Comparison of ENCODE assay signal across 12 cellular contexts in genomic region chrX:154724999-154725756, GRCh38. TPM values are rescaled to one million over a fixed set of nuclear protein-coding genes. Genes with fewer than 3 reads are reported as not detected.
DNase-seq lines count a peak whose midpoint lies in the region; ATAC-seq and TF ChIP-seq lines count a peak whose summit lies in the region.
"Had no signal": no experiment of that assay in that cellular context is flagged by ENCODE, and none has a peak within 500 bp of the region (broad histone marks: within the 10 kb centered on the region; RNA-seq: fewer than 3 reads in every experiment).

No MANE protein-coding gene starts in this region.

- dilution Hi-C loops in IMR-90 (cut with HindIII; ENCODE audit: low sequenced_read_pairs, unreplicated experiment): no loop called here

- no peak overlapping the region for H4K8ac ChIP-seq in IMR-90 (ENCODE audit: low read depth in 2 of 2, low read length in 2 of 2)

- H3K4me1 Mint-ChIP-seq in chondrocyte (ENCODE audit: low read depth) (peaks cover 35% of the 10 kb centered on the region), Calu3 (ENCODE audit: low read depth, unreplicated experiment) (no peaks in the 10 kb centered on the region)

- no peak overlapping the region for H2AFZ ChIP-seq in IMR-90 (replicated peaks; ENCODE audit: low read length, poor library complexity)

- H3K14ac ChIP-seq in IMR-90 (replicated peaks; ENCODE audit: low read depth, low read length): no peak overlapping the region; the same call in 1 of the 2 replicates

- H3K4ac ChIP-seq in IMR-90 (ENCODE audit: low read depth, low read length): no peak overlapping the region

- H4K91ac ChIP-seq in IMR-90 (ENCODE audit: insufficient read depth, low read depth, low read length): no peak overlapping the region

- H3K4me3 ChIP-seq in IMR-90 (ENCODE audit: insufficient read depth, low read depth, low read length): no peak overlapping the region
- no peak overlapping the region for H3K4me3 ChIP-seq in upper lobe of right lung
- H3K4me3 ChIP-seq: esophagus squamous epithelium, tibial nerve had no signal

- H3K23ac ChIP-seq in IMR-90 (ENCODE audit: low read depth, low read length): no peak overlapping the region

- H3K27me3 Mint-ChIP-seq in chondrocyte (ENCODE audit: low read depth): no peaks in the 10 kb centered on the region
- peaks cover 56% of the 10 kb centered on the region for H3K27me3 Mint-ChIP-seq in Calu3 (ENCODE audit: unreplicated experiment)

- in situ Hi-C loops in IMR-90 (cut with MboI; ENCODE audit: low sequenced_read_pairs): loop anchor here (25.0 kb wide), 1 partner anchor 138 kb away; the partner anchor contains the start of gene CTAG1A

- no peak overlapping the region for H3K9ac ChIP-seq in IMR-90 (ENCODE audit: low read depth, low read length)

- peaks cover 6% of the 10 kb centered on the region; the same call in 1 of the 2 replicates for H3K9me1 ChIP-seq in IMR-90 (ENCODE audit: insufficient read depth, low read length)

- POLR2A ChIA-PET in IMR-90 (lab: Charles Lee; ENCODE audit: unreplicated experiment): interaction anchor here (0.6 to 0.7 kb wide), 2 partner anchors 13 to 266 kb away, joined by 3 to 6 read pairs; no protein-coding TSS in a partner anchor

- CTCF ChIA-PET in IMR-90 (lab: Yijun Ruan, JAX): interaction anchor here (0.6 to 0.8 kb wide), 2 partner anchors 9 to 24 kb away, joined by 3 read pairs; no protein-coding TSS in a partner anchor
- CTCF ChIA-PET in Calu3 (lab: Charles Lee): interaction anchor here (1.5 kb wide), 1 partner anchor 24 kb away, joined by 5 read pairs; no protein-coding TSS in a partner anchor

- H3K27me3 ChIP-seq in IMR-90 (ENCODE audit: control insufficient read depth, insufficient read depth, low read length) (no peaks in the 10 kb centered on the region), upper lobe of right lung (no peaks in the 10 kb centered on the region)
- H3K27me3 ChIP-seq: esophagus squamous epithelium, tibial nerve had no signal

- H3K4me3 Mint-ChIP-seq in chondrocyte (ENCODE audit: unreplicated experiment): no peak overlapping the region
- no peak overlapping the region for H3K4me3 Mint-ChIP-seq in Calu3 (ENCODE audit: low read depth, unreplicated experiment)

- no peaks in the 10 kb centered on the region for H4K20me1 ChIP-seq in IMR-90 (ENCODE audit: insufficient read depth, low read length)

- H3K9me3 ChIP-seq in IMR-90 (ENCODE audit: control insufficient read depth, insufficient read depth, low read length): no peaks in the 10 kb centered on the region
- no peaks in the 10 kb centered on the region for H3K9me3 ChIP-seq in upper lobe of right lung
- H3K9me3 ChIP-seq: esophagus squamous epithelium, tibial nerve had no signal

- H3K79me1 ChIP-seq in IMR-90 (ENCODE audit: low read depth in 1 of 2, low read length in 2 of 2): 0 out of 4 replicates have a peak, but pooled peaks cover 0 to 3% of the 10 kb centered on the region in 2 experiments

- H4K5ac ChIP-seq in IMR-90 (ENCODE audit: low read depth, low read length): no peak overlapping the region

- H3K36me3 ChIP-seq in IMR-90 (ENCODE audit: control insufficient read depth, insufficient read depth, low read length) (no peaks in the 10 kb centered on the region), upper lobe of right lung (no peaks in the 10 kb centered on the region)
- H3K36me3 ChIP-seq: esophagus squamous epithelium, tibial nerve had no signal

- peaks cover 0 to 4% of the 10 kb centered on the region in 2 donors for H3K9me3 Mint-ChIP-seq in activated naive CD4-positive, alpha-beta T cell treated with anti-CD3 and anti-CD28 coated beads, Interleukin-2, amount 50 U/mL, for 72 hours
- peaks cover 13% of the 10 kb centered on the region for H3K9me3 Mint-ChIP-seq in chondrocyte (ENCODE audit: low read depth)
- H3K9me3 Mint-ChIP-seq in Calu3 (ENCODE audit: low read depth, unreplicated experiment): no peaks in the 10 kb centered on the region

- H3K56ac ChIP-seq in IMR-90 (ENCODE audit: extremely low read depth, insufficient read depth, low read length): no peak overlapping the region

- H2BK20ac ChIP-seq in IMR-90 (ENCODE audit: low read depth, low read length): no peak overlapping the region

- H2BK5ac ChIP-seq in IMR-90 (ENCODE audit: low read depth, low read length, poor library complexity, severe bottlenecking): no peak overlapping the region

- TF ChIP-seq CTCF in IMR-90 (conservative IDR thresholded peaks at IDR 0.05; ENCODE audit: low read depth, low read length): no peak
- peak; percentile 18 for TF ChIP-seq CTCF in chondrocyte (IDR thresholded peaks at IDR 0.05)
- no peak for TF ChIP-seq CTCF in upper lobe of right lung (IDR thresholded peaks at IDR 0.05)
- TF ChIP-seq CTCF in Calu3 (IDR thresholded peaks at IDR 0.05; ENCODE audit: unreplicated experiment): no peak

- peak overlapping the region in 1 of 2 donors; percentile 65 for H3K27ac Mint-ChIP-seq in activated naive CD4-positive, alpha-beta T cell treated with anti-CD3 and anti-CD28 coated beads, Interleukin-2, amount 50 U/mL, for 72 hours
- H3K27ac Mint-ChIP-seq in chondrocyte (ENCODE audit: unreplicated experiment): no peak overlapping the region
- no peak overlapping the region for H3K27ac Mint-ChIP-seq in Calu3 (ENCODE audit: unreplicated experiment)

- no peak overlapping the region for H2BK15ac ChIP-seq in IMR-90 (ENCODE audit: low read depth, low read length)

- peaks cover 0 to 11% of the 10 kb centered on the region in 2 donors for H3K36me3 Mint-ChIP-seq in activated naive CD4-positive, alpha-beta T cell treated with anti-CD3 and anti-CD28 coated beads, Interleukin-2, amount 50 U/mL, for 72 hours
- H3K36me3 Mint-ChIP-seq in chondrocyte (ENCODE audit: low read depth): no peaks in the 10 kb centered on the region
- no peaks in the 10 kb centered on the region for H3K36me3 Mint-ChIP-seq in Calu3 (ENCODE audit: insufficient read depth, unreplicated experiment)

- H3K4me1 ChIP-seq in IMR-90 (ENCODE audit: control insufficient read depth, insufficient read depth, low read length): peaks cover 20% of the 10 kb centered on the region
- peaks cover 35% of the 10 kb centered on the region for H3K4me1 ChIP-seq in upper lobe of right lung

- no peak overlapping the region for H2AK5ac ChIP-seq in IMR-90 (ENCODE audit: low read depth, low read length)

- DNase-seq in activated naive CD4-positive, alpha-beta T cell treated with anti-CD3 and anti-CD28 coated beads, Interleukin-2, amount 50 U/mL, for 72 hours (ENCODE audit: low spot score in 2 of 2): no peak
- no peak for DNase-seq in activated naive CD4-positive, alpha-beta T cell treated with anti-CD3 and anti-CD28 coated beads, Interleukin-2, amount 50 U/mL, for 16 hours
- DNase-seq in IMR-90 (no peak), chondrocyte (ENCODE audit: low spot score) (no peak), upper lobe of right lung (no peak), activated gamma-delta T cell treated with Interleukin-2 at 50 U/mL for 16 hours (no peak), Ammon's horn (ENCODE audit: low spot score) (no peak), Calu3 (no peak)
- DNase-seq: esophagus squamous epithelium, Karpas-422 had no signal

- intact Hi-C loops in IMR-90 (cut with micrococcal nuclease): no loop called here
- intact Hi-C loops in upper lobe of right lung (cut with DNase I): no loop called here
- intact Hi-C loops in Calu3 (cut with micrococcal nuclease; ENCODE audit: unreplicated experiment): no loop called here

- H2BK120ac ChIP-seq in IMR-90 (ENCODE audit: low read depth, low read length): no peak overlapping the region

- BruUV-seq in IMR-90 (replicated peaks; lab: Mats Ljungman, UMichigan) (no TSS peak), Calu3 (replicated peaks; lab: Mats Ljungman, UMichigan) (no TSS peak)

- TF ChIP-seq POLR2A in IMR-90 (IDR thresholded peaks at IDR 0.05; ENCODE audit: low read depth, low read length): no peak

- no peak for TF ChIP-seq RAD21 in IMR-90 (IDR thresholded peaks at IDR 0.05; ENCODE audit: low read length)

- no peak overlapping the region for H3K18ac ChIP-seq in IMR-90 (ENCODE audit: low read depth, low read length)

- H2AK9ac ChIP-seq in IMR-90 (replicated peaks; ENCODE audit: low read depth, low read length, poor library complexity): no peak overlapping the region

- WGBS in IMR-90 (ENCODE audit: extremely low coverage in 2 of 2, insufficient read length in 1 of 2), 2 experiments: no CpG with 5 or more reads among the region's 2 CpGs

- H3K27ac ChIP-seq in IMR-90 (ENCODE audit: insufficient read depth, low read length) (no peak overlapping the region), upper lobe of right lung (peak overlapping the region; percentile 6)
- H3K27ac ChIP-seq: tibial nerve had no signal

- no peak overlapping the region for H3K4me2 ChIP-seq in IMR-90 (ENCODE audit: low read depth, low read length)

- ATAC-seq in activated naive CD4-positive, alpha-beta T cell treated with anti-CD3 and anti-CD28 coated beads, Interleukin-2, amount 50 U/mL, for 72 hours: peak; percentile 42 to 52
- no peak; the same call in 1 of the 2 replicates for ATAC-seq in IMR-90 (ENCODE audit: low read depth)
- peak; percentile 44 for ATAC-seq in upper lobe of right lung
- ATAC-seq: HCT116 had no signal

TF ChIP-seq in IMR-90, 13 proteins besides CTCF, POLR2A, EP300 and RAD21 (continues in another document):
- peak; percentile 60 for TF ChIP-seq MAFK (IDR thresholded peaks at IDR 0.05; ENCODE audit: low read depth, low read length)
- no peak for TF ChIP-seq NFE2L2 (IDR thresholded peaks at IDR 0.05; ENCODE audit: low read depth, low read length)
- TF ChIP-seq MXI1 (IDR thresholded peaks at IDR 0.05; ENCODE audit: borderline replicate concordance, low read depth, low read length): no peak

RNA-seq across cellular contexts. Expression of gene GAB3, which starts 25.7 kb away (rescaled TPM):
- total RNA-seq in activated naive CD4-positive, alpha-beta T cell treated with anti-CD3 and anti-CD28 coated beads, Interleukin-2, amount 50 U/mL, for 72 hours: 1 to 10 TPM; 3.3 to 4.0 TPM
- 1.9 and 2.2 TPM in 2 replicates for total RNA-seq in IMR-90 (2012; rRNA removed)
- polyA plus RNA-seq in IMR-90 (2012; rRNA removed): 3.4 and 3.7 TPM in 2 replicates
- polyA plus RNA-seq in IMR-90 (2012; cell fraction: cytosol; rRNA removed): 0.56 and 0.63 TPM in 2 replicates
- polyA plus RNA-seq in IMR-90 (2012; cell fraction: nucleus; rRNA removed; ENCODE audit: low replicate concordance): 2.7 and 11.3 TPM in 2 replicates
- total RNA-seq in chondrocyte: 2.0 to 2.4 TPM (median 2.2 TPM) in 3 replicates
- 12.9 TPM for total RNA-seq in upper lobe of right lung
- not detected in 2 replicates for total RNA-seq in Calu3 (2022)

RNA-seq across cellular contexts. Expression of gene DKC1, which starts 37.5 kb away (rescaled TPM):
- 100 to 1,000 TPM; 112 to 120 TPM for total RNA-seq in activated naive CD4-positive, alpha-beta T cell treated with anti-CD3 and anti-CD28 coated beads, Interleukin-2, amount 50 U/mL, for 72 hours
- total RNA-seq in IMR-90 (2012; rRNA removed) (63.8 and 66.7 TPM in 2 replicates), chondrocyte (31.1 to 38.1 TPM (median 31.2 TPM) in 3 replicates), upper lobe of right lung (28.7 TPM), Calu3 (2022) (112 and 120 TPM in 2 replicates)
- polyA plus RNA-seq in IMR-90 (2012; rRNA removed): 42.9 and 49.9 TPM in 2 replicates
- 14.1 and 16.9 TPM in 2 replicates for polyA plus RNA-seq in IMR-90 (2012; cell fraction: cytosol; rRNA removed)
- 17.0 and 55.5 TPM in 2 replicates for polyA plus RNA-seq in IMR-90 (2012; cell fraction: nucleus; rRNA removed; ENCODE audit: low replicate concordance)
